ENCODE assay signal across 26 cellular contexts in genomic region chr20:52236292-52236691, GRCh38.
"Had no signal": no experiment of that assay in that cellular context is flagged by ENCODE, and none has a peak within 500 bp of the region (broad histone marks: within the 10 kb centered on the region; RNA-seq: fewer than 3 reads in every experiment).

No MANE protein-coding gene starts in this region.

- H3K27ac ChIP-seq: brain microvascular endothelial cell, coronary artery, gastroesophageal sphincter had no signal

- H3K4me1 ChIP-seq: gastroesophageal sphincter had no signal

- H3K36me3 ChIP-seq: brain microvascular endothelial cell, gastroesophageal sphincter had no signal

- H3K9me3 ChIP-seq: gastroesophageal sphincter had no signal

- H3K27me3 ChIP-seq: brain microvascular endothelial cell had no signal

- ATAC-seq: activated CD4-positive, alpha-beta T cell treated with anti-CD3 and anti-CD28 coated beads for 36 hours; activated CD8-positive, alpha-beta memory T cell treated with anti-CD3 and anti-CD28 coated beads, Interleukin-2, amount 10 ng/mL, durations not matched to agents 7 days and 5 days; activated CD8-positive, alpha-beta T cell treated with anti-CD3 and anti-CD28 coated beads, Interleukin-2, amount 10 ng/mL, durations not matched to agents 7 days and 5 days; activated naive CD4-positive, alpha-beta T cell treated with anti-CD3 and anti-CD28 coated beads, Interleukin-2, amount 50 U/mL, for 72 hours; esophagus mucosa; gastroesophageal sphincter had no signal

- H3K4me3 ChIP-seq: coronary artery, dorsolateral prefrontal cortex, gastroesophageal sphincter had no signal

- FAIRE-seq: astrocyte, bronchial epithelial cell had no signal

- DNase-seq: activated CD4-positive, alpha-beta memory T cell treated with anti-CD3 and anti-CD28 coated beads for 36 hours; activated CD4-positive, alpha-beta T cell treated with anti-CD3 and anti-CD28 coated beads for 36 hours; activated CD4-positive, alpha-beta T cell treated with anti-CD3 and anti-CD28 coated beads, Interleukin-2, amount 10 ng/mL, durations not matched to agents 24 days and 14 days; activated CD4-positive, CD25-positive, alpha-beta regulatory T cell; activated CD4-positive, CD25-positive, alpha-beta regulatory T cell treated with anti-CD3 and anti-CD28 coated beads, Interleukin-2, amount 50 U/mL, for 72 hours; activated CD8-positive, alpha-beta memory T cell treated with anti-CD3 and anti-CD28 coated beads, Interleukin-2, amount 10 ng/mL, durations not matched to agents 7 days and 5 days; activated CD8-positive, alpha-beta memory T cell treated with anti-CD3 and anti-CD28 coated beads, Interleukin-2, amount 50 U/mL, for 4 hours; activated CD8-positive, alpha-beta T cell treated with anti-CD3 and anti-CD28 coated beads, Interleukin-2, amount 10 ng/mL, durations not matched to agents 7 days and 5 days; activated gamma-delta T cell; activated naive CD4-positive, alpha-beta T cell; activated naive CD4-positive, alpha-beta T cell treated with anti-CD3 and anti-CD28 coated beads, Interleukin-2, amount 10 ng/mL, durations not matched to agents 7 days and 5 days; activated naive CD8-positive, alpha-beta T cell treated with anti-CD3 and anti-CD28 coated beads, Interleukin-2, amount 10 ng/mL, durations not matched to agents 7 days and 5 days; activated T-cell treated with anti-CD3 and anti-CD28 coated beads, Interleukin-2, amount 50 U/mL, for 1 hour; activated T-cell treated with anti-CD3 and anti-CD28 coated beads, Interleukin-2, amount 50 U/mL, for 48 hours; brain microvascular endothelial cell; effector memory CD4-positive, alpha-beta T cell; endodermal cell; foreskin melanocyte; T-helper 2 cell had no signal
